In genomic region chr2:223701761-223702160, GRCh38 we compare ENCODE assay signal across 1 cellular context.
TF ChIP-seq lines count a peak whose summit lies in the region.

No MANE protein-coding gene starts in this region.

TF ChIP-seq in A549, 52 proteins besides CTCF, POLR2A, EP300 and RAD21 (continued from another document):
- TF ChIP-seq REST (IDR thresholded peaks at IDR 0.05): no peak
- no peak for TF ChIP-seq RNF2 (IDR thresholded peaks at IDR 0.05; ENCODE audit: borderline replicate concordance, low read depth)
